9 cellular contexts compared by ENCODE assay signal in the genomic region with DNA sequence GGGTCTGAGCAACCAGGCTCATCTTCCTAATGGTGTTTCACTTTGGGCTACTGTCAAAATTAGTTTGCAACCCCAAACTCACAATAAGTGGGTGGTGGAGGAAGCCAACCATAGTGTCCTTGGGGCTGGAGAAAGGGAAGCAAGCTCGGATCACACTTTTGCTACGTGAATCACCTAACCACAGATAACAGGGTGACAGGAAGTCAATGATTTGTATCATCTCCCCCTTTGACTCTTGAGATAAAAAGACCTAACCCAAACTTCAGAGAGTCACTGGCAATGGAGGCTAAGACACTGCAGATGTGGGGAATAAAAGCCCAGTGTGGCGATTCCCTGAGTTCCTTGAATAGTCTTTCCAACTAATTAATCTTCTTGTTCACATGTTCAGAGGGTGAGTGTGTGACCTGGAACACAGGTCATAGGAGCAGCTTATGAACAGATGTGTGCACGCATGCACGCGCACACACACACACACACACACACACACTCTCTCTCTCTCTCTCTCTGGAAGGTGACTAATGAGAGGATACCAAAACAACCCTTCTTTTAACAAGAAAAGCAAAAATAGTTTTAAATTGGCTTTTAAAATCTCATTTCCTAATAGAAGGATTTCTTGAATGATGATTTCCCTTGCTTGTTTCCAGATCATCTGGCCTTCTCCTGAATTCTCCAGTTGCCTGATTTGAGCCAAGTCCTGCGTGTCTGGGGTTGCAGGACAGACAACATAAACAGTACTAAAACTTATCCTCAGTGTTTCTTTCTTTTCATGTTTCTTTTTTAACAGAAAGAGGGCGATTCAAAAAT. TPM values are rescaled to one million over a fixed set of nuclear protein-coding genes. Genes with fewer than 3 reads are reported as not detected.
DNase-seq lines count a peak whose midpoint lies in the region; ATAC-seq and TF ChIP-seq lines count a peak whose summit lies in the region.
"Had no signal": no experiment of that assay in that cellular context is flagged by ENCODE, and none has a peak within 500 bp of the region (broad histone marks: within the 10 kb centered on the region; RNA-seq: fewer than 3 reads in every experiment).

No MANE protein-coding gene starts in this region.

- peak overlapping the region; percentile 3 to 79 (median 46) for H3K4me3 Mint-ChIP-seq in CD4-positive, CD25-positive, alpha-beta regulatory T cell
- peak overlapping the region; percentile 34 for H3K4me3 Mint-ChIP-seq in activated naive CD4-positive, alpha-beta T cell treated with anti-CD3 and anti-CD28 coated beads, Interleukin-2, amount 10 ng/mL, durations not matched to agents 7 days and 5 days

- peak overlapping the region; percentile 49 for H2BK15ac ChIP-seq in mesenchymal stem cell (ENCODE audit: low read depth, poor library complexity, severe bottlenecking)

- H2BK5ac ChIP-seq in mesenchymal stem cell (ENCODE audit: low read depth, low read length, poor library complexity, severe bottlenecking): no peak overlapping the region

- peaks cover 11% of the 10 kb centered on the region for H3K79me1 ChIP-seq in mesenchymal stem cell (replicated peaks; ENCODE audit: low read length, poor library complexity, severe bottlenecking)

- H3K4me1 ChIP-seq in CD4-positive, CD25-positive, alpha-beta regulatory T cell (ENCODE audit: control insufficient read depth, insufficient read depth, low read length, poor library complexity, severe bottlenecking): peaks cover 40% of the 10 kb centered on the region
- peaks cover 7% of the 10 kb centered on the region for H3K4me1 ChIP-seq in mesenchymal stem cell (ENCODE audit: control insufficient read depth, insufficient read depth, low read depth, low read length)

- no peak overlapping the region for H3K27ac ChIP-seq in CD4-positive, CD25-positive, alpha-beta regulatory T cell (ENCODE audit: insufficient read depth, low read length, poor library complexity, severe bottlenecking)
- no peak overlapping the region for H3K27ac ChIP-seq in mesenchymal stem cell (ENCODE audit: low read length, poor library complexity, severe bottlenecking)
- H3K27ac ChIP-seq: hepatocyte had no signal

- H3K9me3 Mint-ChIP-seq in CD4-positive, CD25-positive, alpha-beta regulatory T cell: no peaks in the 10 kb centered on the region
- H3K9me3 Mint-ChIP-seq in activated naive CD4-positive, alpha-beta T cell treated with anti-CD3 and anti-CD28 coated beads, Interleukin-2, amount 10 ng/mL, durations not matched to agents 7 days and 5 days: no peaks in the 10 kb centered on the region

- peak overlapping the region; percentile 11 to 24 for H3K18ac ChIP-seq in mesenchymal stem cell (ENCODE audit: low read depth in 1 of 2, low read length in 2 of 2)

- POLR2A ChIA-PET in HEK293T (lab: Yijun Ruan, JAX): no interaction called here

- no peak overlapping the region for H3K4me2 ChIP-seq in mesenchymal stem cell (ENCODE audit: low read length, poor library complexity, severe bottlenecking)
- H3K4me2 ChIP-seq: hepatocyte had no signal

- H3K27ac Mint-ChIP-seq in CD4-positive, CD25-positive, alpha-beta regulatory T cell: peak overlapping the region; percentile 72 to 93 (median 92)
- peak overlapping the region; percentile 85 for H3K27ac Mint-ChIP-seq in activated naive CD4-positive, alpha-beta T cell treated with anti-CD3 and anti-CD28 coated beads, Interleukin-2, amount 10 ng/mL, durations not matched to agents 7 days and 5 days

- WGBS in mesenchymal stem cell: 34% methylated on average over 6 of the region's 8 CpGs

- H3K36me3 ChIP-seq in CD4-positive, CD25-positive, alpha-beta regulatory T cell (ENCODE audit: control insufficient read depth, insufficient read depth, low read length): no peaks in the 10 kb centered on the region
- no peaks in the 10 kb centered on the region for H3K36me3 ChIP-seq in mesenchymal stem cell (ENCODE audit: control insufficient read depth in 1 of 2, insufficient read depth in 2 of 2, low read depth in 1 of 2, low read length in 2 of 2)

- H3K36me3 Mint-ChIP-seq in CD4-positive, CD25-positive, alpha-beta regulatory T cell: peaks cover 21% of the 10 kb centered on the region
- peaks cover 36% of the 10 kb centered on the region for H3K36me3 Mint-ChIP-seq in activated naive CD4-positive, alpha-beta T cell treated with anti-CD3 and anti-CD28 coated beads, Interleukin-2, amount 10 ng/mL, durations not matched to agents 7 days and 5 days

- H3K27me3 Mint-ChIP-seq in CD4-positive, CD25-positive, alpha-beta regulatory T cell: no peaks in the 10 kb centered on the region
- H3K27me3 Mint-ChIP-seq in activated naive CD4-positive, alpha-beta T cell treated with anti-CD3 and anti-CD28 coated beads, Interleukin-2, amount 10 ng/mL, durations not matched to agents 7 days and 5 days: no peaks in the 10 kb centered on the region

- no peak overlapping the region for H2AFZ ChIP-seq in mesenchymal stem cell (ENCODE audit: low read depth, low read length)
- H2AFZ ChIP-seq: hepatocyte had no signal

- CTCF ChIA-PET in activated naive CD4-positive, alpha-beta T cell treated with anti-CD3 and anti-CD28 coated beads, Interleukin-2, amount 10 ng/mL, durations not matched to agents 7 days and 5 days (lab: Charles Lee): no interaction called here
- CTCF ChIA-PET in HEK293T (lab: Yijun Ruan, JAX): no interaction called here

- H2BK12ac ChIP-seq in mesenchymal stem cell (ENCODE audit: low read length in 2 of 2): no peak overlapping the region

- no peak overlapping the region for H3K4ac ChIP-seq in mesenchymal stem cell (ENCODE audit: low read depth in 1 of 2, low read length in 2 of 2)

- H3K27me3 ChIP-seq in CD4-positive, CD25-positive, alpha-beta regulatory T cell (ENCODE audit: control insufficient read depth, insufficient read depth, low read length): no peaks in the 10 kb centered on the region
- no peaks in the 10 kb centered on the region for H3K27me3 ChIP-seq in mesenchymal stem cell (ENCODE audit: control insufficient read depth in 1 of 2, insufficient read depth in 1 of 2, low read length in 2 of 2)
- H3K27me3 ChIP-seq: hepatocyte had no signal

- peak overlapping the region; percentile 21 for H3K4me3 ChIP-seq in CD4-positive, CD25-positive, alpha-beta regulatory T cell (ENCODE audit: low read depth, low read length)
- H3K4me3 ChIP-seq in mesenchymal stem cell (ENCODE audit: insufficient read depth in 1 of 2, low read depth in 1 of 2, low read length in 2 of 2): peak overlapping the region in 1 of 2 experiments; percentile 21
- H3K4me3 ChIP-seq: hepatocyte had no signal

- no peak overlapping the region for H2BK120ac ChIP-seq in mesenchymal stem cell (ENCODE audit: low read depth, low read length)

- peak overlapping the region; percentile 4 for H3K9ac ChIP-seq in mesenchymal stem cell (ENCODE audit: low read length)

- peaks cover 37 to 99% (median 63%) of the 10 kb centered on the region in 4 donors for H3K4me1 Mint-ChIP-seq in CD4-positive, CD25-positive, alpha-beta regulatory T cell
- peaks cover 99% of the 10 kb centered on the region for H3K4me1 Mint-ChIP-seq in activated naive CD4-positive, alpha-beta T cell treated with anti-CD3 and anti-CD28 coated beads, Interleukin-2, amount 10 ng/mL, durations not matched to agents 7 days and 5 days

- H2AK5ac ChIP-seq in mesenchymal stem cell (ENCODE audit: low read length, severe bottlenecking): peak overlapping the region; percentile 41

- H3K23ac ChIP-seq in mesenchymal stem cell (ENCODE audit: low read length in 2 of 2): no peak overlapping the region

- H3K9me3 ChIP-seq in CD4-positive, CD25-positive, alpha-beta regulatory T cell (ENCODE audit: control insufficient read depth in 2 of 2, low read length in 2 of 2): no peaks in the 10 kb centered on the region
- no peaks in the 10 kb centered on the region for H3K9me3 ChIP-seq in mesenchymal stem cell (ENCODE audit: control insufficient read depth, low read length)

- H4K8ac ChIP-seq in mesenchymal stem cell (ENCODE audit: low read length): no peak overlapping the region

- peak in 2 of 3 donors; percentile 52 to 69 for DNase-seq in CD4-positive, CD25-positive, alpha-beta regulatory T cell
- peak; percentile 52 for DNase-seq in activated naive CD4-positive, alpha-beta T cell treated with anti-CD3 and anti-CD28 coated beads, Interleukin-2, amount 10 ng/mL, durations not matched to agents 7 days and 5 days
- DNase-seq in mesenchymal stem cell (peak; percentile 68), HEK293T (ENCODE audit: extremely low spot score) (no peak)

- ATAC-seq in CD4-positive, CD25-positive, alpha-beta regulatory T cell (ENCODE audit: low read depth in 2 of 2): peak; percentile 50 to 64
- ATAC-seq in HG03432 (IDR thresholded peaks at IDR 0.05; ENCODE audit: unreplicated experiment) (peak; percentile 67), GM18517 (IDR thresholded peaks at IDR 0.05; ENCODE audit: unreplicated experiment) (no peak), GM19463 (IDR thresholded peaks at IDR 0.05; ENCODE audit: unreplicated experiment) (no peak), GM18861 (IDR thresholded peaks at IDR 0.05; ENCODE audit: unreplicated experiment) (no peak)

- no peak overlapping the region for H4K91ac ChIP-seq in mesenchymal stem cell (ENCODE audit: low read length)

- no peak overlapping the region for H3K14ac ChIP-seq in mesenchymal stem cell (ENCODE audit: low read length in 2 of 2)

TF ChIP-seq in HEK293T, 16 proteins besides CTCF, POLR2A, EP300 and RAD21:
- TF ChIP-seq CTBP1 (IDR thresholded peaks at IDR 0.05; ENCODE audit: borderline replicate concordance): no peak
- TF ChIP-seq FOXK2 (IDR thresholded peaks at IDR 0.05): no peak
- no peak for TF ChIP-seq FOXA1 (IDR thresholded peaks at IDR 0.05)

RNA-seq across cellular contexts. Expression of a gene that starts 21.2 kb away (rescaled TPM):
- total RNA-seq in CD4-positive, CD25-positive, alpha-beta regulatory T cell: 75.0 TPM
- 1 to 10 TPM; 4.4 to 8.3 (median 6.6) TPM for polyA plus RNA-seq in CD4-positive, CD25-positive, alpha-beta regulatory T cell
- 22.0 TPM for polyA plus RNA-seq in mesenchymal stem cell (2013, experiment 1 of 2)
- 20.8 TPM for polyA plus RNA-seq in mesenchymal stem cell (2013, experiment 2 of 2)

Comparison
In these comparisons a context has a peak if more than half of its experiments do, and no peak if none do; other contexts are left out.
1. ATAC-seq: peak in CD4-positive, CD25-positive, alpha-beta regulatory T cell (2 of 2) and HG03432 (single experiment); none in GM18517 (single experiment), GM19463 (single experiment) and GM18861 (single experiment).